8 cellular contexts compared by ENCODE assay signal in genomic region chr1:153728305-153729066, GRCh38. TPM values are rescaled to one million over a fixed set of nuclear protein-coding genes. Genes with fewer than 3 reads are reported as not detected.
A peak's percentile ranks its signal among the peaks of the same experiment; 100 is the strongest.
DNase-seq lines count a peak whose midpoint lies in the region; ATAC-seq lines count a peak whose summit lies in the region.

No MANE protein-coding gene starts in this region.

- peak overlapping the region; percentile 92 for H3K4me3 Mint-ChIP-seq in central memory CD8-positive, alpha-beta T cell

- H3K36me3 Mint-ChIP-seq in central memory CD8-positive, alpha-beta T cell (ENCODE audit: insufficient read depth), result peaks cover 13% of the 10 kb centered on the region

- no peaks in the 10 kb centered on the region for H3K9me3 Mint-ChIP-seq in central memory CD8-positive, alpha-beta T cell

- intact Hi-C loops in left colon (cut with DNase I, micrococcal nuclease), result no loop called here

- no peak for ATAC-seq in central memory CD8-positive, alpha-beta T cell (replicated peaks; ENCODE audit: extremely low read depth, poor library complexity, severe bottlenecking)
- ATAC-seq in left colon, result peak; percentile 34
- ATAC-seq in HG03097 (IDR thresholded peaks at IDR 0.05; ENCODE audit: low FRiP score, unreplicated experiment), result no peak
- ATAC-seq in GM21576 (IDR thresholded peaks at IDR 0.05; ENCODE audit: unreplicated experiment), result no peak

- peaks cover 31% of the 10 kb centered on the region for H3K4me1 Mint-ChIP-seq in central memory CD8-positive, alpha-beta T cell

- DNase-seq in DMS79 (lab: John Stamatoyannopoulos, UW) (peak; percentile 14), Kasumi-1 (lab: John Stamatoyannopoulos, UW) (peak; percentile 29 to 50), T-helper 9 cell (peak; percentile 21), left colon (peak; percentile 49 to 55)
- DNase-seq in central memory CD8-positive, alpha-beta T cell (ENCODE audit: low spot score in 2 of 2), result no peak
- peak; percentile 43 to 55 for DNase-seq in stimulated activated CD4-positive, alpha-beta T cell treated with anti-CD3 and anti-CD28 coated beads, Interleukin-2, amount 100 ng/mL, for 24 hours

- no peaks in the 10 kb centered on the region for H3K27me3 Mint-ChIP-seq in central memory CD8-positive, alpha-beta T cell

- H3K27ac Mint-ChIP-seq in central memory CD8-positive, alpha-beta T cell (ENCODE audit: low read depth), result peak overlapping the region; percentile 98

RNA-seq across cellular contexts. Expression of gene INTS3, which starts 0.6 kb away (rescaled TPM):
- 10 to 100 TPM; 25.8 to 28.1 TPM for total RNA-seq in left colon

RNA-seq across cellular contexts. Expression of gene SLC27A3, which starts 46.7 kb away (rescaled TPM):
- 10 to 100 TPM; 22.5 to 24.8 TPM for total RNA-seq in left colon

RNA-seq across cellular contexts. Expression of gene NPR1, which starts 50.0 kb away (rescaled TPM):
- 1 to 10 TPM; 2.8 to 5.2 TPM for total RNA-seq in left colon

RNA-seq across cellular contexts. Expression of gene ILF2, which starts 57.7 kb away (rescaled TPM):
- 100 to 1,000 TPM in 1 of 2 donors, 10 to 100 TPM in 1; 93.1 to 113 TPM for total RNA-seq in left colon

Comparison
In these comparisons a context has a peak if more than half of its experiments do, and no peak if none do; other contexts are left out.
1. DNase-seq: peak in DMS79 (single experiment), Kasumi-1 (2 of 2), T-helper 9 cell (single experiment), left colon (2 of 2) and stimulated activated CD4-positive, alpha-beta T cell treated with anti-CD3 and anti-CD28 coated beads, Interleukin-2, amount 100 ng/mL, for 24 hours (2 of 2); none in central memory CD8-positive, alpha-beta T cell (0 of 2).